8 cellular contexts compared by ENCODE assay signal in genomic region chr17:15502315-15503112, GRCh38. TPM values are rescaled to one million over a fixed set of nuclear protein-coding genes. Genes with fewer than 3 reads are reported as not detected.
DNase-seq lines count a peak whose midpoint lies in the region; ATAC-seq and TF ChIP-seq lines count a peak whose summit lies in the region.

No MANE protein-coding gene starts in this region.

- H3K9ac ChIP-seq in neural progenitor cell = no peak overlapping the region

- H3K27ac ChIP-seq in ACC112 (ENCODE audit: low read depth, low read length) = no peak overlapping the region
- peak overlapping the region in 3 of 4 donors; percentile 40 to 73 (median 72) for H3K27ac ChIP-seq in Peyer's patch
- no peak overlapping the region for H3K27ac ChIP-seq in neural progenitor cell
- peak overlapping the region; percentile 51 to 82 (median 74) for H3K27ac ChIP-seq in stomach

- H3K4me3 Mint-ChIP-seq in neural progenitor cell = no peak overlapping the region

- no peaks in the 10 kb centered on the region for H3K27me3 Mint-ChIP-seq in neural progenitor cell (ENCODE audit: insufficient read depth, low read depth)

- H3K4me3 ChIP-seq in ACC112 (ENCODE audit: low read depth, low read length) = peak overlapping the region; percentile 67
- H3K4me3 ChIP-seq in Peyer's patch = peak overlapping the region in 3 of 4 donors; percentile 15 to 16 (median 16)
- no peak overlapping the region for H3K4me3 ChIP-seq in neural progenitor cell
- H3K4me3 ChIP-seq in stomach = peak overlapping the region; percentile 19 to 30 (median 22)

- TF ChIP-seq EP300 in stomach (IDR thresholded peaks at IDR 0.05) = no peak

- no peaks in the 10 kb centered on the region for H3K4me1 ChIP-seq in ACC112 (ENCODE audit: control insufficient read depth, insufficient read depth, low read length, unreplicated experiment)
- peaks cover 0 to 4% (median 2%) of the 10 kb centered on the region in 4 donors for H3K4me1 ChIP-seq in Peyer's patch
- peaks cover 6% of the 10 kb centered on the region for H3K4me1 ChIP-seq in neural progenitor cell
- peaks cover 0 to 17% (median 0%) of the 10 kb centered on the region in 4 donors for H3K4me1 ChIP-seq in stomach

- TF ChIP-seq CTCF in Peyer's patch (IDR thresholded peaks at IDR 0.05) = peak; percentile 24 to 89 (median 80)
- TF ChIP-seq CTCF in neural progenitor cell (IDR thresholded peaks at IDR 0.05) = peak; percentile 89
- TF ChIP-seq CTCF in stomach (IDR thresholded peaks at IDR 0.05) = peak in 5 of 7 experiments; percentile 70 to 81 (median 77)

- H3K9me3 Mint-ChIP-seq in neural progenitor cell = no peaks in the 10 kb centered on the region

- TF ChIP-seq POLR2A in Peyer's patch (IDR thresholded peaks at IDR 0.05) (no peak), stomach (IDR thresholded peaks at IDR 0.05) (no peak)

- H3K36me3 Mint-ChIP-seq in neural progenitor cell = peaks cover 24% of the 10 kb centered on the region

- ATAC-seq in GM18517 (IDR thresholded peaks at IDR 0.05; ENCODE audit: unreplicated experiment) (peak; percentile 75), HG03135 (IDR thresholded peaks at IDR 0.05; ENCODE audit: unreplicated experiment) (peak; percentile 87)

- intact Hi-C loops in stomach (cut with DNase I; ENCODE audit: low total_unique reads) = loop anchor here (5.0 kb wide), 1 partner anchor 245 kb away; no protein-coding TSS in a partner anchor

- no peak overlapping the region for H3K27ac Mint-ChIP-seq in neural progenitor cell

- WGBS in stomach, 5 donors = 33 to 52% (median 44%) methylated on average over 30 to 32 of the region's 32 CpGs

- H3K79me2 ChIP-seq in ACC112 (ENCODE audit: control insufficient read depth, insufficient read depth, low read length, unreplicated experiment) (no peaks in the 10 kb centered on the region), neural progenitor cell (ENCODE audit: low read depth) (no peaks in the 10 kb centered on the region)

- H2AFZ ChIP-seq in ACC112 (ENCODE audit: low read length, unreplicated experiment) (peak overlapping the region; percentile 57), neural progenitor cell (replicated peaks) (no peak overlapping the region)

- H3K27me3 ChIP-seq in ACC112 (ENCODE audit: insufficient read depth, low read length) = no peaks in the 10 kb centered on the region
- no peaks in the 10 kb centered on the region for H3K27me3 ChIP-seq in Peyer's patch
- no peaks in the 10 kb centered on the region for H3K27me3 ChIP-seq in neural progenitor cell
- no peaks in the 10 kb centered on the region for H3K27me3 ChIP-seq in stomach

- peaks cover 2% of the 10 kb centered on the region for H4K20me1 ChIP-seq in neural progenitor cell (ENCODE audit: low read depth)

- peaks cover 15% of the 10 kb centered on the region for H3K4me1 Mint-ChIP-seq in neural progenitor cell

- H3K36me3 ChIP-seq in ACC112 (ENCODE audit: insufficient read depth, low read length) (peaks cover 3% of the 10 kb centered on the region; the same call in 1 of the 2 replicates), Peyer's patch (no peaks in the 10 kb centered on the region), neural progenitor cell (no peaks in the 10 kb centered on the region), stomach (peaks cover 0 to 10% (median 5%) of the 10 kb centered on the region in 4 donors)

- H3K4me2 ChIP-seq in neural progenitor cell = no peak overlapping the region

- H3K9me3 ChIP-seq in Peyer's patch (no peaks in the 10 kb centered on the region), neural progenitor cell (ENCODE audit: low read depth) (no peaks in the 10 kb centered on the region), stomach (no peaks in the 10 kb centered on the region)

- peaks cover 11% of the 10 kb centered on the region for H3F3A ChIP-seq in neural progenitor cell (ENCODE audit: low read depth)

- DNase-seq in Peyer's patch (peak; percentile 64 to 90 (median 86)), fibroblast of the conjunctiva (ENCODE audit: low read depth) (peak; percentile 93), neural progenitor cell (ENCODE audit: low spot score) (peak; percentile 91), stomach (peak; percentile 80)
- peak; percentile 38 for DNase-seq in activated T-helper 9 cell treated with anti-CD3 and anti-CD28 coated beads, Interleukin-2, amount 50 U/mL, for 16 hours (ENCODE audit: low read depth)

RNA-seq across cellular contexts. Expression of gene CDRT4, which starts 35.1 kb away (rescaled TPM):
- total RNA-seq in Peyer's patch = 10 to 100 TPM in 3 of 4 donors, not detected in 1; 17.9 to 28.5 (median 26.4) TPM
- total RNA-seq in neural progenitor cell (ENCODE audit: low replicate concordance) = 7.7 and 18.2 TPM in 2 replicates
- total RNA-seq in stomach = 10 to 100 TPM in 1 of 5 donors, 1 to 10 TPM in 2, not detected in 2; 4.5 to 12.5 (median 4.9) TPM
- polyA plus RNA-seq in stomach = 10 to 100 TPM in 1 of 3 donors, 1 to 10 TPM in 2; 1.5 to 12.8 (median 2.4) TPM

Comparison
In these comparisons a context has a peak if more than half of its experiments do, and no peak if none do; other contexts are left out.
1. H3K27ac ChIP-seq: peak in Peyer's patch (3 of 4) and stomach (5 of 5); none in ACC112 (single experiment) and neural progenitor cell (single experiment).
2. DNase-seq: peak in every context shown above with its lines; median percentile 93 in fibroblast of the conjunctiva; 91 in neural progenitor cell; 86 in Peyer's patch; 80 in stomach; 38 in activated T-helper 9 cell treated with anti-CD3 and anti-CD28 coated beads, Interleukin-2, amount 50 U/mL, for 16 hours.
3. Peak in every context shown above with its lines, with median percentiles within 50 percentile points of each other: CTCF ChIP-seq.